3 cellular contexts compared by ENCODE assay signal in genomic region chr10:79065853-79066252, GRCh38.
TF ChIP-seq lines count a peak whose summit lies in the region.

No MANE protein-coding gene starts in this region.

TF ChIP-seq in SK-N-SH, 30 proteins besides CTCF, POLR2A, EP300 and RAD21:
- TF ChIP-seq POLR2AphosphoS5 (IDR thresholded peaks at IDR 0.05; ENCODE audit: low read depth, low read length) (no peak), GABPA (IDR thresholded peaks at IDR 0.05; ENCODE audit: low read depth) (no peak), FOXJ3 (CRISPR knock-in tag; IDR thresholded peaks at IDR 0.05) (no peak), SIN3A (IDR thresholded peaks at IDR 0.05; ENCODE audit: borderline replicate concordance, low read depth, low read length) (no peak), USF1 (IDR thresholded peaks at IDR 0.05; ENCODE audit: borderline replicate concordance, low read depth) (no peak)

TF ChIP-seq in SK-N-SH treated with all-trans-retinoic acid at 6 μM for 48 hours, 23 proteins besides CTCF, POLR2A, EP300 and RAD21:
- no peak for TF ChIP-seq OSR1 (CRISPR knock-in tag; IDR thresholded peaks at IDR 0.05)
- no peak for TF ChIP-seq GLIS3 (CRISPR knock-in tag; IDR thresholded peaks at IDR 0.05)
- no peak for TF ChIP-seq ZFP30 (CRISPR knock-in tag; IDR thresholded peaks at IDR 0.05)
- TF ChIP-seq ZNF70 (CRISPR knock-in tag; IDR thresholded peaks at IDR 0.05), result no peak
- TF ChIP-seq RARB (CRISPR knock-in tag; IDR thresholded peaks at IDR 0.05), result no peak
- no peak for TF ChIP-seq ZC3H10 (CRISPR knock-in tag; IDR thresholded peaks at IDR 0.05)
- no peak for TF ChIP-seq TSHZ2 (CRISPR knock-in tag; IDR thresholded peaks at IDR 0.05)
- no peak for TF ChIP-seq ZNF565 (CRISPR knock-in tag; conservative IDR thresholded peaks at IDR 0.05; ENCODE audit: low read depth)
- TF ChIP-seq PPARA (CRISPR knock-in tag; IDR thresholded peaks at IDR 0.05; ENCODE audit: borderline replicate concordance), result no peak
- TF ChIP-seq TOX (CRISPR knock-in tag; IDR thresholded peaks at IDR 0.05; ENCODE audit: borderline replicate concordance), result no peak
- TF ChIP-seq ARNTL (CRISPR knock-in tag; IDR thresholded peaks at IDR 0.05; ENCODE audit: borderline replicate concordance, low read depth), result no peak
- TF ChIP-seq PATZ1 (CRISPR knock-in tag; IDR thresholded peaks at IDR 0.05; ENCODE audit: borderline replicate concordance), result no peak
- TF ChIP-seq ZNF8 (CRISPR knock-in tag; IDR thresholded peaks at IDR 0.05), result no peak
- TF ChIP-seq CREB5 (CRISPR knock-in tag; IDR thresholded peaks at IDR 0.05; ENCODE audit: low read depth), result no peak
- TF ChIP-seq BACH2 (CRISPR knock-in tag; IDR thresholded peaks at IDR 0.05; ENCODE audit: borderline replicate concordance), result no peak
- TF ChIP-seq TCF4 (CRISPR knock-in tag; IDR thresholded peaks at IDR 0.05; ENCODE audit: borderline replicate concordance), result no peak
- no peak for TF ChIP-seq ISL1 (CRISPR knock-in tag; IDR thresholded peaks at IDR 0.05)
- no peak for TF ChIP-seq ESRRG (CRISPR knock-in tag; IDR thresholded peaks at IDR 0.05)

TF ChIP-seq in H1, 55 proteins besides CTCF, POLR2A, EP300 and RAD21:
- TF ChIP-seq YY1 (IDR thresholded peaks at IDR 0.05; ENCODE audit: low read depth, low read length), result no peak
- TF ChIP-seq HDAC6 (IDR thresholded peaks at IDR 0.05; ENCODE audit: low read depth, low read length), result no peak
- no peak for TF ChIP-seq BCL11A (IDR thresholded peaks at IDR 0.05; ENCODE audit: low read depth in 2 of 2, low read length in 2 of 2)
- TF ChIP-seq ATF3 (IDR thresholded peaks at IDR 0.05; ENCODE audit: insufficient read depth, low read depth, low read length), result no peak
- no peak for TF ChIP-seq EZH2 (IDR thresholded peaks at IDR 0.05; ENCODE audit: low read depth, low read length, severe bottlenecking)
